ENCODE assay signal across 8 cellular contexts in genomic region chr5:43008369-43009158, GRCh38. TPM values are rescaled to one million over a fixed set of nuclear protein-coding genes. Genes with fewer than 3 reads are reported as not detected.
A peak's percentile ranks its signal among the peaks of the same experiment; 100 is the strongest.
DNase-seq lines count a peak whose midpoint lies in the region; ATAC-seq and TF ChIP-seq lines count a peak whose summit lies in the region.

No MANE protein-coding gene starts in this region.

- no peaks in the 10 kb centered on the region for H3K9me3 Mint-ChIP-seq in activated CD4-positive, alpha-beta memory T cell treated with anti-CD3 and anti-CD28 coated beads for 36 hours

- peak overlapping the region; percentile 80 for H3K56ac ChIP-seq in mesendoderm (ENCODE audit: low read length)

- no peaks in the 10 kb centered on the region for H3K79me1 ChIP-seq in mesendoderm (ENCODE audit: low read length)

- peak overlapping the region; percentile 42 for H4K5ac ChIP-seq in mesendoderm (ENCODE audit: low read length)

- H3K36me3 Mint-ChIP-seq in activated CD4-positive, alpha-beta memory T cell treated with anti-CD3 and anti-CD28 coated beads for 36 hours: no peaks in the 10 kb centered on the region

- no peak overlapping the region for H2BK15ac ChIP-seq in mesendoderm (replicated peaks; ENCODE audit: low read depth)

- peak overlapping the region; percentile 88 for H3K27ac Mint-ChIP-seq in activated CD4-positive, alpha-beta memory T cell treated with anti-CD3 and anti-CD28 coated beads for 36 hours

- ATAC-seq in GM19395 (IDR thresholded peaks at IDR 0.05; ENCODE audit: unreplicated experiment) (peak; percentile 47), HG03571 (IDR thresholded peaks at IDR 0.05; ENCODE audit: unreplicated experiment) (peak; percentile 34)

- no peaks in the 10 kb centered on the region for H3K27me3 Mint-ChIP-seq in activated CD4-positive, alpha-beta memory T cell treated with anti-CD3 and anti-CD28 coated beads for 36 hours

- H3K4me3 Mint-ChIP-seq in activated CD4-positive, alpha-beta memory T cell treated with anti-CD3 and anti-CD28 coated beads for 36 hours: peak overlapping the region; percentile 81

- peak; percentile 32 for DNase-seq in NCI-H82 treated with DMSO at 0.1 percent for 48 hours (lab: John Stamatoyannopoulos, UW; ENCODE audit: unreplicated experiment)
- peak; percentile 93 for DNase-seq in activated CD4-positive, alpha-beta memory T cell treated with anti-CD3 and anti-CD28 coated beads for 36 hours
- DNase-seq in effector CD4-positive, alpha-beta T cell: peak; percentile 91
- DNase-seq in mesendoderm: peak; percentile 96
- peak; percentile 83 for DNase-seq in stimulated activated CD8-positive, alpha-beta memory T cell treated with anti-CD3 and anti-CD28 coated beads, Interleukin-12 subunit alpha, Interleukin-12 subunit beta, amount 100 ng/mL, for 4 hours (ENCODE audit: low read depth)

- H3K27ac ChIP-seq in C4-2B (no peak overlapping the region), mesendoderm (ENCODE audit: low read depth, low read length) (peak overlapping the region; percentile 43)

- WGBS in mesendoderm (ENCODE audit: extremely low coverage, insufficient coverage, low lambda C conversion rate): no CpG with 5 or more reads among the region's 35 CpGs

- CTCF ChIA-PET in activated CD4-positive, alpha-beta memory T cell treated with anti-CD3 and anti-CD28 coated beads for 36 hours (lab: Charles Lee): interaction anchor here (0.9 to 5.3 kb wide), 14 partner anchors 10 to 100 kb away, joined by 3 to 68 read pairs (median 9); no protein-coding TSS in a partner anchor

- H4K8ac ChIP-seq in mesendoderm (ENCODE audit: low read depth, low read length): no peak overlapping the region

- no peaks in the 10 kb centered on the region for H3K36me3 ChIP-seq in mesendoderm (ENCODE audit: control insufficient read depth, insufficient read depth, low read length)

- intact Hi-C loops in activated CD4-positive, alpha-beta memory T cell treated with anti-CD3 and anti-CD28 coated beads for 36 hours (cut with micrococcal nuclease): loop anchor here (1.0 to 5.0 kb wide), 6 partner anchors 9 to 304 kb away; partner anchors contain the start of genes ANXA2R and HMGCS1

- no peak overlapping the region for H2AK5ac ChIP-seq in mesendoderm (ENCODE audit: low read length)

- H2BK120ac ChIP-seq in mesendoderm (ENCODE audit: low read depth, low read length): no peak overlapping the region

- peak; percentile 19 for TF ChIP-seq CTCF in C4-2B (conservative IDR thresholded peaks at IDR 0.05)

- H3K4me2 ChIP-seq in mesendoderm (ENCODE audit: low read length): peak overlapping the region; percentile 89

- H3K4me3 ChIP-seq in mesendoderm (ENCODE audit: low read length): peak overlapping the region; percentile 38

- H3K23ac ChIP-seq in mesendoderm (ENCODE audit: low read length): peak overlapping the region; percentile 48

- no peaks in the 10 kb centered on the region for H3K79me2 ChIP-seq in mesendoderm (ENCODE audit: control insufficient read depth, insufficient read depth, low read length)

- no peak overlapping the region for H2BK5ac ChIP-seq in mesendoderm (ENCODE audit: low read length)

- peaks cover 26% of the 10 kb centered on the region for H3K4me1 Mint-ChIP-seq in activated CD4-positive, alpha-beta memory T cell treated with anti-CD3 and anti-CD28 coated beads for 36 hours (ENCODE audit: low read depth)

- H3K27me3 ChIP-seq in mesendoderm (ENCODE audit: insufficient read depth, low read length, poor library complexity): no peaks in the 10 kb centered on the region

- no peaks in the 10 kb centered on the region for H3K4me1 ChIP-seq in mesendoderm (ENCODE audit: control insufficient read depth, low read depth, low read length)

- POLR2A ChIA-PET in activated CD4-positive, alpha-beta memory T cell treated with anti-CD3 and anti-CD28 coated beads for 36 hours (lab: Charles Lee): interaction anchor here (0.7 to 4.1 kb wide), 15 partner anchors 10 to 306 kb away, joined by 3 to 83 read pairs (median 7); partner anchors contain the start of gene HMGCS1

- H3K4ac ChIP-seq in mesendoderm (ENCODE audit: low read depth, low read length): no peak overlapping the region

- H3K9ac ChIP-seq in mesendoderm (ENCODE audit: low read length): peak overlapping the region; percentile 87

- H3K18ac ChIP-seq in mesendoderm (ENCODE audit: low read length): no peak overlapping the region

RNA-seq across cellular contexts. Expression of gene ANXA2R, which starts 31.6 kb away (rescaled TPM):
- total RNA-seq in activated CD4-positive, alpha-beta memory T cell treated with anti-CD3 and anti-CD28 coated beads for 36 hours: 1 to 10 TPM; 2.8 to 3.8 TPM
- 1.2 TPM for polyA plus RNA-seq in mesendoderm (2013, experiment 1 of 2)
- 1.2 TPM for polyA plus RNA-seq in mesendoderm (2013, experiment 2 of 2)

Comparison
In these comparisons a context has a peak if more than half of its experiments do, and no peak if none do; other contexts are left out.
1. DNase-seq: peak in every context shown above with its lines; median percentile 96 in mesendoderm; 93 in activated CD4-positive, alpha-beta memory T cell treated with anti-CD3 and anti-CD28 coated beads for 36 hours; 91 in effector CD4-positive, alpha-beta T cell; 83 in stimulated activated CD8-positive, alpha-beta memory T cell treated with anti-CD3 and anti-CD28 coated beads, Interleukin-12 subunit alpha, Interleukin-12 subunit beta, amount 100 ng/mL, for 4 hours; 32 in NCI-H82 treated with DMSO at 0.1 percent for 48 hours.